8 cellular contexts compared by ENCODE assay signal in genomic region chr10:97319671-97320479, GRCh38. TPM values are rescaled to one million over a fixed set of nuclear protein-coding genes. Genes with fewer than 3 reads are reported as not detected.
A peak's percentile ranks its signal among the peaks of the same experiment; 100 is the strongest.
DNase-seq lines count a peak whose midpoint lies in the region; ATAC-seq and TF ChIP-seq lines count a peak whose summit lies in the region.

No MANE protein-coding gene starts in this region.

- peak in 1 of 2 donors; percentile 5 for TF ChIP-seq POLR2A in thyroid gland (IDR thresholded peaks at IDR 0.05)

- H3K27me3 ChIP-seq in Panc1 (ENCODE audit: control insufficient read depth, insufficient read depth, low read length) (no peaks in the 10 kb centered on the region), neutrophil (no peaks in the 10 kb centered on the region), thyroid gland (no peaks in the 10 kb centered on the region)

- H3K36me3 ChIP-seq in Panc1 (ENCODE audit: control insufficient read depth, insufficient read depth, low read length) (no peaks in the 10 kb centered on the region), neutrophil (peaks cover 27% of the 10 kb centered on the region), thyroid gland (no peaks in the 10 kb centered on the region)

- DNase-seq in GM13976 (ENCODE audit: low spot score) (peak; percentile 59), Panc1 (ENCODE audit: low read depth, low spot score) (no peak), activated gamma-delta T cell (lab: John Stamatoyannopoulos, UW) (peak; percentile 53), germinal center (ENCODE audit: low spot score) (peak; percentile 68), thyroid gland (peak; percentile 59 to 61), HCEC 1CT (no peak)

- H3K4me1 ChIP-seq in Panc1 (ENCODE audit: control insufficient read depth, insufficient read depth, low read length) (peaks cover 31% of the 10 kb centered on the region), neutrophil (ENCODE audit: control insufficient read depth in 1 of 2, insufficient read depth in 1 of 2, low read depth in 1 of 2, low read length in 1 of 2) (peaks cover 64 to 65% of the 10 kb centered on the region in 2 experiments), thyroid gland (peaks cover 13 to 17% of the 10 kb centered on the region in 2 donors)

- in situ Hi-C loops in GM13976 (cut with MboI; ENCODE audit: low sequenced_read_pairs, unreplicated experiment), result no loop called here
- in situ Hi-C loops in Panc1 (cut with HindIII; ENCODE audit: low pct_unique_long_range_greater_than_20kb, low sequenced_read_pairs), result no loop called here

- peak overlapping the region; percentile 54 for H3K27ac ChIP-seq in Panc1 (ENCODE audit: low read length)
- peak overlapping the region; percentile 100 for H3K27ac ChIP-seq in neutrophil
- peak overlapping the region in 2 of 3 donors; percentile 66 to 99 for H3K27ac ChIP-seq in thyroid gland

- BruUV-seq in Panc1 (replicated peaks; lab: Mats Ljungman, UMichigan), result no TSS peak

- TF ChIP-seq CTCF in GM13976 (IDR thresholded peaks at IDR 0.05; ENCODE audit: borderline replicate concordance, control extremely low read depth, extremely low read depth, insufficient read depth, missing control alignments) (no peak), Panc1 (IDR thresholded peaks at IDR 0.05) (no peak; the same call in 1 of the 2 replicates), neutrophil (IDR thresholded peaks at IDR 0.05) (peak; percentile 47), thyroid gland (IDR thresholded peaks at IDR 0.05) (peak in 1 of 6 experiments; percentile 8)

- intact Hi-C loops in Panc1 (cut with micrococcal nuclease; ENCODE audit: unreplicated experiment), result no loop called here
- intact Hi-C loops in thyroid gland (cut with DNase I), result no loop called here

- H3K9me3 ChIP-seq in Panc1 (ENCODE audit: control insufficient read depth, insufficient read depth, low read depth, low read length) (no peaks in the 10 kb centered on the region), neutrophil (no peaks in the 10 kb centered on the region), thyroid gland (no peaks in the 10 kb centered on the region)

- ATAC-seq in HG02884 (IDR thresholded peaks at IDR 0.05; ENCODE audit: unreplicated experiment) (peak; percentile 5), Panc1 (peak; percentile 73)

- CTCF ChIA-PET in Panc1 (lab: Charles Lee), result interaction anchor here (0.6 kb wide), 1 partner anchor 41 kb away, joined by 6 read pairs; no protein-coding TSS in a partner anchor

- H3K4me3 ChIP-seq in Panc1 (ENCODE audit: low read depth in 2 of 2, low read length in 2 of 2) (peak overlapping the region; percentile 47 to 75), neutrophil (ENCODE audit: low read depth in 1 of 2, low read length in 1 of 2) (peak overlapping the region; percentile 94 to 99), thyroid gland (replicated peaks in 1 of 3) (peak overlapping the region in 2 of 3 donors; percentile 64 to 87)

- WGBS in thyroid gland, 2 donors, result 0 to 5% methylated on average over 16 to 40 of the region's 83 CpGs

- POLR2A ChIA-PET in Panc1 (lab: Charles Lee), result interaction anchor here (0.6 kb wide), 1 partner anchor 145 kb away, joined by 8 read pairs; no protein-coding TSS in a partner anchor

RNA-seq across cellular contexts. Expression of gene FRAT1, which starts 0.8 kb away (rescaled TPM):
- total RNA-seq in Panc1 (2021; ENCODE audit: unreplicated experiment), result 5.3 TPM
- polyA plus RNA-seq in Panc1 (2012; ENCODE audit: insufficient read length), result 7.4 TPM
- 1 to 10 TPM; 5.3 to 8.7 (median 6.6) TPM for total RNA-seq in thyroid gland

RNA-seq across cellular contexts. Expression of gene FRAT2, which starts 14.7 kb away (rescaled TPM):
- total RNA-seq in Panc1 (2021; ENCODE audit: unreplicated experiment), result 16.7 TPM
- polyA plus RNA-seq in Panc1 (2012; ENCODE audit: insufficient read length), result 16.9 TPM
- 10 to 100 TPM; 19.5 to 23.2 (median 21.8) TPM for total RNA-seq in thyroid gland

RNA-seq across cellular contexts. Expression of gene ARHGAP19, which starts 27.4 kb away (rescaled TPM):
- total RNA-seq in Panc1 (2021; ENCODE audit: unreplicated experiment), result 28.9 TPM
- polyA plus RNA-seq in Panc1 (2012; ENCODE audit: insufficient read length), result 9.9 TPM
- 10 to 100 TPM in 1 of 4 donors, 1 to 10 TPM in 3; 7.0 to 11.0 (median 8.5) TPM for total RNA-seq in thyroid gland

Comparison
In these comparisons a context has a peak if more than half of its experiments do, and no peak if none do; other contexts are left out.
1. DNase-seq: peak in GM13976 (single experiment), activated gamma-delta T cell (single experiment), germinal center (single experiment) and thyroid gland (2 of 2); none in Panc1 (single experiment) and HCEC 1CT (single experiment).
2. Peak in every context shown above with its lines, with median percentiles within 50 percentile points of each other: H3K27ac ChIP-seq and H3K4me3 ChIP-seq.